ENCODE assay signal across 1 cellular context in the genomic region with DNA sequence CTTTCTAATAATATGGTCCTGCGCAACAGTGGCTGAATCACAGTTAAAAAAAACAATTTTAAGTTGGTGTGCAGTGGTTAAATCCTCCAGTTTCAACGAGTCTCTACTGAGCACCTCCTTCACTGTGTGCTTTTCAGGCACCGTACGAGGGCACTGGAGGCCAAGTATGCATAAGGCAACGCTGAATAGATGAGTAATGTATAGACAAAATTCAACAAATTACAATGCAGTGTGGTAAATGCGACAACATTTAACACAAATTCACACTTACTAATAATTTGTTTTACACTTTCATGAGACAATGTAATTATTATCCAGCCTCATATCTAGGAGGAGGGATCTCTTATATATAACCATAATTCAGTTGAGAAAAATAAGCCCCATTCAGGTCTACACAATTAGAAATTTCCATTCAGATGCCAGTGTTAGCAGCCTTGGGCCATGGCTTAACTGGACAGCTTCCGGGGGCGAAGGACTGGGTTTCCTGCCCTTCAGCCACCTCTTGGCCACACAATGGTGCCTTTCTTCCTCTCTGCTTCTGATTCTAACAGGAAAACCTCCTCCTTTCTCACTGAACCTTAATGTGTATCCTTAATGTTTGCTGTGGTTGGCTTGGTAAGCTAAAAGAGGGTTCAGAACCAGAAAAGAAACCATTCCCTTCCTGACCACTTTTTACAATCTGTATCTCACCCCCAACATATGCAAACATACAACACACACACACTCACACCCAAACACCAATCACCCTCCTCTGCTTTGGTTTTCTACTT.
TF ChIP-seq lines count a peak whose summit lies in the region.

No MANE protein-coding gene starts in this region.

TF ChIP-seq in HEK293T, 16 proteins besides CTCF, POLR2A, EP300 and RAD21 (continued from another document):
- TF ChIP-seq ELF4 (IDR thresholded peaks at IDR 0.05) (no peak), HDGF (IDR thresholded peaks at IDR 0.05; ENCODE audit: borderline replicate concordance) (no peak), FOXK2 (IDR thresholded peaks at IDR 0.05) (no peak), NFRKB (IDR thresholded peaks at IDR 0.05) (no peak)
